28 cellular contexts compared by ENCODE assay signal in genomic region chr6:152454003-152454402, GRCh38.
"Had no signal": no experiment of that assay in that cellular context is flagged by ENCODE, and none has a peak within 500 bp of the region (broad histone marks: within the 10 kb centered on the region; RNA-seq: fewer than 3 reads in every experiment).

No MANE protein-coding gene starts in this region.

- ATAC-seq: effector memory CD8-positive, alpha-beta T cell; esophagus mucosa; gastrocnemius medialis; left cardiac atrium; left lung; left ventricle myocardium superior; lower lobe of right lung; mucosa of descending colon had no signal

- H3K27ac Mint-ChIP-seq: dendritic cell treated with granulocyte-macrophage colony-stimulating factor and Interleukin-4, amounts not matched to agents 40 ng/mL and 50 ng/mL, for 4 days; effector memory CD8-positive, alpha-beta T cell; endodermal cell; mesothelial cell of epicardium; naive B cell had no signal

- H3K9me3 Mint-ChIP-seq: effector memory CD8-positive, alpha-beta T cell; endodermal cell; mesothelial cell of epicardium had no signal

- H3K4me1 Mint-ChIP-seq: endodermal cell, mesothelial cell of epicardium, naive B cell had no signal

- H3K36me3 Mint-ChIP-seq: mesothelial cell of epicardium, naive B cell had no signal

- FAIRE-seq: endometrium, islet of Langerhans, keratinocyte had no signal

- H3K4me1 ChIP-seq: colonic mucosa, esophagus squamous epithelium, gastrocnemius medialis, left lung, lower lobe of right lung had no signal

- H3K27ac ChIP-seq: colonic mucosa, epithelial cell of prostate, esophagus squamous epithelium, gastrocnemius medialis, heart right ventricle, left lung, lower lobe of right lung had no signal

- H3K4me3 Mint-ChIP-seq: dendritic cell treated with granulocyte-macrophage colony-stimulating factor and Interleukin-4, amounts not matched to agents 40 ng/mL and 50 ng/mL, for 4 days; effector memory CD8-positive, alpha-beta T cell; endodermal cell; mesothelial cell of epicardium; naive B cell had no signal

- H3K27me3 ChIP-seq: colonic mucosa, esophagus squamous epithelium, gastrocnemius medialis, heart right ventricle, left lung had no signal

- DNase-seq: colonic mucosa; cortex of kidney; effector CD8-positive, alpha-beta T cell; effector memory CD8-positive, alpha-beta T cell; endodermal cell; erythroblast; esophagus squamous epithelium; foreskin fibroblast; foreskin melanocyte; gastrocnemius medialis; glutamatergic neuron; head of caudate nucleus; heart right ventricle; hippocampal formation; left cardiac atrium; left lung; left ventricle myocardium superior; lower lobe of right lung; mesenchymal stem cell; mucosa of descending colon; naive B cell had no signal

- H3K9me3 ChIP-seq: colonic mucosa, esophagus squamous epithelium, gastrocnemius medialis, lower lobe of right lung, mucosa of descending colon had no signal

- H3K36me3 ChIP-seq: colonic mucosa, esophagus squamous epithelium, gastrocnemius medialis had no signal

- H3K4me3 ChIP-seq: colonic mucosa, esophagus squamous epithelium, gastrocnemius medialis, heart right ventricle, left lung, lower lobe of right lung, mucosa of descending colon had no signal
